ENCODE assay signal across 33 cellular contexts in the genomic region with DNA sequence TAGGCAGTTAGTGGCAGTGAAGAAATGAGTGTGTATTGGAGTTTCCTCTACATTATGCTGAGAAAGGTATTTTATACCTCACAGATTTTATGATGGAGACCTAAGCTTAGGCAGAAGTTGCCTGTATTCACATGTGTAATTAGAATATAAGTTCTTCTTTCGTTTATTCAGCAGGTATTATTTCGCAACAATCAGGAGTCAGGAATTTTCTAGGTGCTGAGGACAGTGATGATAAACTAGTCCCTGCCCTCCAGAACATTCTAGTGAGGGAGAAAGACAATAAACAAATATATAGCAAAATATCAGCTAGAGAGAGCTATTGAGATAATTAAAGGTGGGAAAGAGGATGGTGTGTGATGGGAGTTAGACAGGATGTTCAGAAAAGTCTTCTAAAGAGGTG.
"Had no signal": no experiment of that assay in that cellular context is flagged by ENCODE, and none has a peak within 500 bp of the region (broad histone marks: within the 10 kb centered on the region; RNA-seq: fewer than 3 reads in every experiment).

No MANE protein-coding gene starts in this region.

- H3K27ac ChIP-seq: adrenal gland, ascending aorta, body of pancreas, brain microvascular endothelial cell, breast epithelium, cardiac muscle cell had no signal

- H3K36me3 ChIP-seq: adrenal gland, ascending aorta, brain microvascular endothelial cell, breast epithelium, cardiac muscle cell had no signal

- H3K27me3 ChIP-seq: adrenal gland, ascending aorta, body of pancreas, brain microvascular endothelial cell, breast epithelium, cardiac muscle cell had no signal

- H3K4me3 ChIP-seq: adrenal gland, ascending aorta, body of pancreas, breast epithelium, cardiac muscle cell had no signal

- H3K9me3 ChIP-seq: adrenal gland, ascending aorta, body of pancreas, breast epithelium had no signal

- FAIRE-seq: astrocyte, bronchial epithelial cell had no signal

- DNase-seq: activated effector memory CD4-positive, alpha-beta T cell treated with anti-CD3 and anti-CD28 coated beads, Interleukin-2, amount 50 U/mL, for 16 hours; activated gamma-delta T cell; activated gamma-delta T cell treated with Interleukin-2 at 50 U/mL for 16 hours; activated naive CD4-positive, alpha-beta T cell; activated naive CD4-positive, alpha-beta T cell treated with anti-CD3 and anti-CD28 coated beads for 36 hours; activated naive CD4-positive, alpha-beta T cell treated with anti-CD3 and anti-CD28 coated beads, Interleukin-2, amount 10 ng/mL, durations not matched to agents 7 days and 5 days; activated naive CD4-positive, alpha-beta T cell treated with anti-CD3 and anti-CD28 coated beads, Interleukin-2, amount 50 U/mL, for 16 hours; activated naive CD4-positive, alpha-beta T cell treated with Interleukin-2 at 50 U/mL for 16 hours; activated naive CD8-positive, alpha-beta T cell treated with anti-CD3 and anti-CD28 coated beads for 36 hours; activated naive CD8-positive, alpha-beta T cell treated with anti-CD3 and anti-CD28 coated beads, Interleukin-2, amount 10 ng/mL, durations not matched to agents 7 days and 5 days; activated naive CD8-positive, alpha-beta T cell treated with anti-CD3 and anti-CD28 coated beads, Interleukin-2, amount 50 U/mL, for 24 hours; activated T-cell treated with anti-CD3 and anti-CD28 coated beads, Interleukin-2, amount 50 U/mL, for 1 hour; activated T-cell treated with anti-CD3 and anti-CD28 coated beads, Interleukin-2, amount 50 U/mL, for 24 hours; activated T-cell treated with anti-CD3 and anti-CD28 coated beads, Interleukin-2, amount 50 U/mL, for 4 hours; activated T-cell treated with anti-CD3 and anti-CD28 coated beads, Interleukin-2, amount 50 U/mL, for 48 hours; activated T-cell treated with anti-CD3 and anti-CD28 coated beads, Interleukin-2, amount 50 U/mL, for 72 hours; adrenal gland; amniotic stem cell; amygdala; anterior cingulate cortex; aorta; body of pancreas; brain microvascular endothelial cell; caudate nucleus; central memory CD4-positive, alpha-beta T cell; cerebellar nuclear complex had no signal

- H3K4me1 ChIP-seq: adrenal gland, ascending aorta, body of pancreas, breast epithelium had no signal

- ATAC-seq: activated naive CD4-positive, alpha-beta T cell treated with anti-CD3 and anti-CD28 coated beads, Interleukin-2, amount 50 U/mL, for 72 hours; activated naive CD8-positive, alpha-beta T cell treated with anti-CD3 and anti-CD28 coated beads, Interleukin-2, amount 50 U/mL, for 24 hours; activated T-cell treated with anti-CD3 and anti-CD28 coated beads, Interleukin-2, amount 50 U/mL, for 4 hours; activated T-cell treated with anti-CD3 and anti-CD28 coated beads, Interleukin-2, amount 50 U/mL, for 72 hours; activated T-helper 17 cell treated with anti-CD3 and anti-CD28 coated beads, Interleukin-2, amount 50 U/mL, for 72 hours; body of pancreas had no signal
